ENCODE assay signal across 4 cellular contexts in genomic region chr14:77246784-77247183, GRCh38. TPM values are rescaled to one million over a fixed set of nuclear protein-coding genes. Genes with fewer than 3 reads are reported as not detected.
"Had no signal": no experiment of that assay in that cellular context is flagged by ENCODE, and none has a peak within 500 bp of the region (broad histone marks: within the 10 kb centered on the region; RNA-seq: fewer than 3 reads in every experiment).

No MANE protein-coding gene starts in this region.

- H3K4me3 ChIP-seq: GM12878 had no signal

- DNase-seq: GDM1, GF-D8 had no signal

- ATAC-seq: GM12878 had no signal

RNA-seq across cellular contexts. Expression of gene NGB, which starts 24.2 kb away (rescaled TPM):
- total RNA-seq: G401, GM12878 had no signal
